2 cellular contexts compared by ENCODE assay signal in genomic region chr2:85545780-85546240, GRCh38.
A peak's percentile ranks its signal among the peaks of the same experiment; 100 is the strongest.
TF ChIP-seq lines count a peak whose summit lies in the region.

No MANE protein-coding gene starts in this region.

TF ChIP-seq in GM23338, 12 proteins besides CTCF, POLR2A, EP300 and RAD21:
- TF ChIP-seq ZNF331 (CRISPR knock-in tag; IDR thresholded peaks at IDR 0.05; ENCODE audit: low read depth) (no peak), NANOG (IDR thresholded peaks at IDR 0.05; ENCODE audit: borderline replicate concordance) (no peak), REST (IDR thresholded peaks at IDR 0.05; ENCODE audit: unreplicated experiment) (no peak), ZNF114 (CRISPR knock-in tag; IDR thresholded peaks at IDR 0.05) (no peak), JUNB (IDR thresholded peaks at IDR 0.05; ENCODE audit: unreplicated experiment) (no peak), EZH2phosphoT487 (IDR thresholded peaks at IDR 0.05; ENCODE audit: unreplicated experiment) (no peak)

TF ChIP-seq in SK-N-SH, 30 proteins besides CTCF, POLR2A, EP300 and RAD21:
- TF ChIP-seq CHD2 (IDR thresholded peaks at IDR 0.05; ENCODE audit: low read length, partially characterized antibody): no peak
- 0 out of 2 replicates have a peak, but pooled peaks have one; percentile 38 for TF ChIP-seq POLR2AphosphoS5 (IDR thresholded peaks at IDR 0.05; ENCODE audit: low read depth, low read length)
- TF ChIP-seq NFIC (IDR thresholded peaks at IDR 0.05; ENCODE audit: borderline replicate concordance): no peak
- no peak for TF ChIP-seq TAF1 (IDR thresholded peaks at IDR 0.05; ENCODE audit: borderline replicate concordance, low read depth, low read length)
- no peak for TF ChIP-seq MEF2A (IDR thresholded peaks at IDR 0.05; ENCODE audit: borderline replicate concordance, low read depth)
